8 cellular contexts compared by ENCODE assay signal in genomic region chr3:172038823-172039222, GRCh38. TPM values are rescaled to one million over a fixed set of nuclear protein-coding genes. Genes with fewer than 3 reads are reported as not detected.
DNase-seq lines count a peak whose midpoint lies in the region; ATAC-seq, FAIRE-seq and TF ChIP-seq lines count a peak whose summit lies in the region.

No MANE protein-coding gene starts in this region.

- H3K4me2 ChIP-seq in GM12878 (ENCODE audit: control insufficient read depth, insufficient read depth) (no peak overlapping the region; the same call in 1 of the 2 replicates), mesenchymal stem cell (ENCODE audit: low read length, poor library complexity, severe bottlenecking) (peak overlapping the region; percentile 79)

- no peak overlapping the region for H2BK12ac ChIP-seq in mesenchymal stem cell (ENCODE audit: low read length in 2 of 2)

- POLR2A ChIA-PET in AG04450 (lab: Yijun Ruan, JAX), result interaction anchor here (0.6 to 1.3 kb wide), 13 partner anchors 10 to 737 kb away, joined by 3 to 5 read pairs (median 3); no protein-coding TSS in a partner anchor
- POLR2A ChIA-PET in GM12878 (lab: Charles Lee), result interaction anchor here (0.5 to 2.4 kb wide), 10 partner anchors 8 to 187 kb away, joined by 3 to 16 read pairs (median 4); no protein-coding TSS in a partner anchor

- H4K20me1 ChIP-seq in GM12878 (ENCODE audit: control insufficient read depth, insufficient read depth), result no peaks in the 10 kb centered on the region

- intact Hi-C loops in GM12878 (cut with micrococcal nuclease; ENCODE audit: unreplicated experiment) (loop anchor here (1.0 to 10.0 kb wide), 6 partner anchors 68 to 303 kb away; partner anchors contain the start of gene TMEM212), mucosa of descending colon (cut with DNase I, micrococcal nuclease) (loop anchor here in 1 of 2 donors (10.0 kb wide), 1 partner anchor 296 kb away; no protein-coding TSS in a partner anchor)

- H4K8ac ChIP-seq in mesenchymal stem cell (ENCODE audit: low read length), result no peak overlapping the region

- no peak overlapping the region for H3K4ac ChIP-seq in mesenchymal stem cell (ENCODE audit: low read depth in 1 of 2, low read length in 2 of 2)

- RAD21 ChIA-PET in GM12878 (lab: Charles Lee; ENCODE audit: unreplicated experiment), result interaction anchor here (0.6 to 2.5 kb wide), 21 partner anchors 11 to 303 kb away, joined by 3 to 15 read pairs (median 4); no protein-coding TSS in a partner anchor

- peaks cover 19% of the 10 kb centered on the region for H3K4me1 ChIP-seq in HUES6 (ENCODE audit: control insufficient read depth, insufficient read depth, low read length)
- H3K4me1 ChIP-seq in GM12878 (ENCODE audit: control insufficient read depth, insufficient read depth, low read length), result peaks cover 24% of the 10 kb centered on the region
- peaks cover 3% of the 10 kb centered on the region for H3K4me1 ChIP-seq in mesenchymal stem cell (ENCODE audit: control insufficient read depth, insufficient read depth, low read depth, low read length)
- peaks cover 25% of the 10 kb centered on the region for H3K4me1 ChIP-seq in mucosa of descending colon (ENCODE audit: low read depth)

- TF ChIP-seq RAD21 in GM12878 (IDR thresholded peaks at IDR 0.05; ENCODE audit: insufficient read depth, low read depth, low read length), result no peak

- no peaks in the 10 kb centered on the region; the same call in none of the 2 replicates for H3K9me3 ChIP-seq in AG04450 (ENCODE audit: control insufficient read depth, insufficient read depth, low read length)
- H3K9me3 ChIP-seq in HUES6 (ENCODE audit: control insufficient read depth, insufficient read depth, low read depth, low read length), result no peaks in the 10 kb centered on the region
- no peaks in the 10 kb centered on the region; the same call in 2 of the 3 replicates for H3K9me3 ChIP-seq in GM12878 (replicated peaks; ENCODE audit: control insufficient read depth, insufficient read depth, low read length)
- H3K9me3 ChIP-seq in mesenchymal stem cell (ENCODE audit: control insufficient read depth, low read length), result no peaks in the 10 kb centered on the region
- no peaks in the 10 kb centered on the region for H3K9me3 ChIP-seq in mucosa of descending colon

- H3K79me1 ChIP-seq in mesenchymal stem cell (replicated peaks; ENCODE audit: low read length, poor library complexity, severe bottlenecking), result no peaks in the 10 kb centered on the region

- DNase-seq in AG04450 (ENCODE audit: low read depth, low spot score) (no peak), GM12878 (ENCODE audit: low read depth, low spot score) (no peak), mesenchymal stem cell (peak; percentile 67), amniotic stem cell (lab: John Stamatoyannopoulos, UW) (no peak), COLO829 (ENCODE audit: low spot score) (no peak), midbrain (lab: John Stamatoyannopoulos, UW) (no peak), mucosa of descending colon (no peak)

- TF ChIP-seq EP300 in GM12878 (IDR thresholded peaks at IDR 0.05; ENCODE audit: borderline replicate concordance in 1 of 2, control insufficient read depth in 1 of 2, low read depth in 2 of 2, low read length in 2 of 2), result no peak

- 95% methylated on average over 5 of the region's 7 CpGs for WGBS in GM12878 (ENCODE audit: insufficient coverage, insufficient replicate concordance, low lambda C conversion rate, missing lambda C conversion rate)
- 40% methylated on average over 4 of the region's 7 CpGs for WGBS in mesenchymal stem cell

- no peak overlapping the region for H3K18ac ChIP-seq in mesenchymal stem cell (ENCODE audit: low read depth in 1 of 2, low read length in 2 of 2)

- no peak for TF ChIP-seq POLR2A in GM12878 (IDR thresholded peaks at IDR 0.05; ENCODE audit: low read depth, low read length)

- in situ Hi-C loops in GM12878 (cut with MboI), result no loop called here

- no peak overlapping the region; the same call in 1 of the 2 replicates for H2AFZ ChIP-seq in GM12878 (ENCODE audit: control insufficient read depth, low read depth, low read length)
- no peak overlapping the region for H2AFZ ChIP-seq in mesenchymal stem cell (ENCODE audit: low read depth, low read length)

- no peak overlapping the region for H2BK15ac ChIP-seq in mesenchymal stem cell (ENCODE audit: low read depth, poor library complexity, severe bottlenecking)

- H3K27me3 ChIP-seq in AG04450 (ENCODE audit: control insufficient read depth, insufficient read depth, low read length) (no peaks in the 10 kb centered on the region), HUES6 (ENCODE audit: control insufficient read depth, insufficient read depth, low read length) (no peaks in the 10 kb centered on the region), GM12878 (replicated peaks in 1 of 2; ENCODE audit: control insufficient read depth in 2 of 2, insufficient read depth in 2 of 2, low read length in 1 of 2) (no peaks in the 10 kb centered on the region), mesenchymal stem cell (ENCODE audit: control insufficient read depth in 1 of 2, insufficient read depth in 1 of 2, low read length in 2 of 2) (no peaks in the 10 kb centered on the region)

- CTCF ChIA-PET in AG04450 (lab: Charles Lee), result interaction anchor here (0.6 to 1.2 kb wide), 3 partner anchors 267 to 393 kb away, joined by 3 read pairs; no protein-coding TSS in a partner anchor
- CTCF ChIA-PET in GM12878 (lab: Yijun Ruan, JAX), result interaction anchor here (0.6 to 2.1 kb wide), 5 partner anchors 15 to 293 kb away, joined by 3 to 8 read pairs (median 3); no protein-coding TSS in a partner anchor

- H3K36me3 ChIP-seq in HUES6 (ENCODE audit: control insufficient read depth, insufficient read depth, low read length), result no peaks in the 10 kb centered on the region
- H3K36me3 ChIP-seq in GM12878 (ENCODE audit: control insufficient read depth in 2 of 2, insufficient read depth in 2 of 2, low read length in 1 of 2), result no peaks in the 10 kb centered on the region
- H3K36me3 ChIP-seq in mesenchymal stem cell (ENCODE audit: control insufficient read depth in 1 of 2, insufficient read depth in 2 of 2, low read depth in 1 of 2, low read length in 2 of 2), result peaks cover 0 to 3% of the 10 kb centered on the region in 2 experiments
- no peaks in the 10 kb centered on the region for H3K36me3 ChIP-seq in mucosa of descending colon (ENCODE audit: low read depth)

- no peak overlapping the region for H2BK5ac ChIP-seq in mesenchymal stem cell (ENCODE audit: low read depth, low read length, poor library complexity, severe bottlenecking)

- no TSS peak for BruUV-seq in GM12878 (replicated peaks; lab: Mats Ljungman, UMichigan)

- H4K91ac ChIP-seq in mesenchymal stem cell (ENCODE audit: low read length), result no peak overlapping the region

- SMC1A ChIA-PET in GM12878 (lab: Charles Lee; ENCODE audit: uncharacterized antibody, unreplicated experiment), result interaction anchor here (0.7 to 4.5 kb wide), 17 partner anchors 13 to 280 kb away, joined by 3 to 20 read pairs (median 4); no protein-coding TSS in a partner anchor

- no peak overlapping the region for H2BK120ac ChIP-seq in mesenchymal stem cell (ENCODE audit: low read depth, low read length)

- FAIRE-seq in GM12878 (lab: Jason Lieb, UNC), result no peak

- H3K14ac ChIP-seq in mesenchymal stem cell (ENCODE audit: low read length in 2 of 2), result no peak overlapping the region

- ATAC-seq in GM12878, result no peak
- no peak for ATAC-seq in mucosa of descending colon

- H3K9ac ChIP-seq in HUES6 (ENCODE audit: low read length) (peak overlapping the region; percentile 29), GM12878 (ENCODE audit: control insufficient read depth, insufficient read depth, low read length) (no peak overlapping the region), mesenchymal stem cell (ENCODE audit: low read length) (peak overlapping the region; percentile 98)

- TF ChIP-seq CTCF in AG04450 (IDR thresholded peaks at IDR 0.05; ENCODE audit: low read depth, low read length) (no peak), GM12878 (IDR thresholded peaks at IDR 0.05 in 2 of 3, conservative IDR thresholded peaks at IDR 0.05 in 1 of 3; ENCODE audit: control insufficient read depth in 2 of 3, extremely low read depth in 1 of 3, insufficient read depth in 1 of 3, low read depth in 3 of 3, low read length in 3 of 3) (no peak), mucosa of descending colon (IDR thresholded peaks at IDR 0.05) (no peak)

- H3K4me3 ChIP-seq in AG04450 (ENCODE audit: low read depth, low read length) (peak overlapping the region; percentile 79), HUES6 (ENCODE audit: low read depth, low read length) (peak overlapping the region; percentile 86), GM12878 (peak overlapping the region; percentile 91; the same call in 1 of the 2 replicates), mesenchymal stem cell (ENCODE audit: insufficient read depth in 1 of 2, low read depth in 1 of 2, low read length in 2 of 2) (peak overlapping the region in 1 of 2 experiments; percentile 88), mucosa of descending colon (no peak overlapping the region)

- H3K27ac ChIP-seq in AG04450 (ENCODE audit: low read depth, low read length) (no peak overlapping the region), HUES6 (ENCODE audit: low read depth, low read length) (no peak overlapping the region; the same call in 1 of the 2 replicates), GM12878 (ENCODE audit: control insufficient read depth, insufficient read depth) (no peak overlapping the region), mesenchymal stem cell (ENCODE audit: low read length, poor library complexity, severe bottlenecking) (peak overlapping the region; percentile 74)

- peaks cover 44% of the 10 kb centered on the region for H3K79me2 ChIP-seq in GM12878 (ENCODE audit: control insufficient read depth, insufficient read depth, low read length)

- no peak overlapping the region for H2AK5ac ChIP-seq in mesenchymal stem cell (ENCODE audit: low read length, severe bottlenecking)

- H3K23ac ChIP-seq in mesenchymal stem cell (ENCODE audit: low read length in 2 of 2), result no peak overlapping the region

RNA-seq across cellular contexts. Expression of gene FNDC3B, which starts 0.6 kb away (rescaled TPM):
- 39.5 and 59.0 TPM in 2 replicates for polyA plus RNA-seq in AG04450 (2011; rRNA removed)
- 152 and 170 TPM in 2 replicates for polyA minus RNA-seq in AG04450 (2011; rRNA and poly(A)+ RNA removed)
- 505 and 506 TPM in 2 replicates for total RNA-seq in GM12878 (2013; cell fraction: nucleolus; rRNA removed)
- total RNA-seq in GM12878 (2014; rRNA removed), result 30.2 and 34.9 TPM in 2 replicates
- total RNA-seq in GM12878 (2014; rRNA removed; fragmentation: Illumina TruSeq; extraction: Trizol), result 29.0 and 32.3 TPM in 2 replicates
- total RNA-seq in GM12878 (2021), result 35.0 and 35.8 TPM in 2 replicates
- polyA plus RNA-seq in GM12878 (2011; ENCODE audit: low read depth), result 13.0 TPM
- polyA plus RNA-seq in GM12878 (2011; rRNA removed), result 6.3 and 9.1 TPM in 2 replicates
- 4.2 and 6.0 TPM in 2 replicates for polyA plus RNA-seq in GM12878 (2011; cell fraction: cytosol; rRNA removed)
- 17.9 and 21.3 TPM in 2 replicates for polyA plus RNA-seq in GM12878 (2011; cell fraction: nucleus; rRNA removed)
- polyA plus RNA-seq in GM12878 (2012), result 8.1 and 10.2 TPM in 2 replicates
- polyA plus RNA-seq in GM12878 (2014; fragmentation: Illumina TruSeq; extraction: Trizol), result 15.0 and 26.0 TPM in 2 replicates
- 10 to 100 TPM in 1 of 2 experiments, 1 to 10 TPM in 1; 7.9 to 11.9 TPM for polyA plus RNA-seq in GM12878 (2014; fragmentation: Nextera tagmentation; extraction: Ambion mirVana)
- polyA plus RNA-seq in GM12878 (2014; rRNA removed), result 8.2 and 9.9 TPM in 2 replicates
- polyA plus RNA-seq in GM12878 (2016; fragmentation: Nextera tagmentation; extraction: Ambion mirVana), result 10 to 100 TPM; 21.9 to 23.8 TPM
- polyA minus RNA-seq in GM12878 (2011; rRNA and poly(A)+ RNA removed), result 44.1 and 62.3 TPM in 2 replicates
- polyA minus RNA-seq in GM12878 (2011; cell fraction: cytosol; rRNA and poly(A)+ RNA removed), result 4.1 and 4.2 TPM in 2 replicates
- 63.8 and 111 TPM in 2 replicates for polyA minus RNA-seq in GM12878 (2011; cell fraction: nucleus; rRNA and poly(A)+ RNA removed)
- polyA plus RNA-seq in mesenchymal stem cell (2013, experiment 1 of 2), result 183 TPM
- 178 TPM for polyA plus RNA-seq in mesenchymal stem cell (2013, experiment 2 of 2)
- total RNA-seq in mucosa of descending colon, result 100 to 1,000 TPM; 107 to 132 (median 126) TPM
